Comparison of ENCODE assay signal across 1 cellular context in genomic region chr12:48080285-48080684, GRCh38.
TF ChIP-seq lines count a peak whose summit lies in the region.

No MANE protein-coding gene starts in this region.

TF ChIP-seq in A549, 52 proteins besides CTCF, POLR2A, EP300 and RAD21 (continued from another document):
- TF ChIP-seq ATOH8 (CRISPR knock-in tag; IDR thresholded peaks at IDR 0.05; ENCODE audit: low read depth) (no peak), HOXA7 (CRISPR knock-in tag; IDR thresholded peaks at IDR 0.05) (no peak)
